In the genomic region with DNA sequence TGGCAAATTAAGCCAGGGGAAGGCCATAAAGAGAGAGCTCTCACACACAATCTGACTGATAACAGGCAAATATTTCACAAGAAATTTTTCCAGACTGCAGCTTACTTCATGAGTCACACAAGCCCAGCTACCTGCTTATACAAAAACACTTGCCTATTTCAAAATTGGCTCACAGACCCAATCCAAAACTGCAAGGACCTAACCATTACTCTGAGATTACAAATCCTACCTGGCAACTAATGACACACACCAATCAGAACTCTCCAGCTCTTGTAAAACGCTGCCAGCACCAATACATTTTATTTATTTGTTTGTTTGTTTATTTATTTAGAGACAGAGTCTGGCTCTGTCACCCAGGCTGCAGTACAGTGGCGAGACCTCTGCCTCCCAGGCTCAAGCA, we compare ENCODE assay signal across 3 cellular contexts.
TF ChIP-seq lines count a peak whose summit lies in the region.

No MANE protein-coding gene starts in this region.

TF ChIP-seq in SK-N-SH, 30 proteins besides CTCF, POLR2A, EP300 and RAD21:
- peak; percentile 95 for TF ChIP-seq RFX5 (IDR thresholded peaks at IDR 0.05; ENCODE audit: low read length)
- TF ChIP-seq, protein P1, sequence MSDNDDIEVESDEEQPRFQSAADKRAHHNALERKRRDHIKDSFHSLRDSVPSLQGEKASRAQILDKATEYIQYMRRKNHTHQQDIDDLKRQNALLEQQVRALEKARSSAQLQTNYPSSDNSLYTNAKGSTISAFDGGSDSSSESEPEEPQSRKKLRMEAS (IDR thresholded peaks at IDR 0.05; ENCODE audit: low read depth): no peak

TF ChIP-seq in SK-N-SH treated with all-trans-retinoic acid at 6 μM for 48 hours, 23 proteins besides CTCF, POLR2A, EP300 and RAD21:
- TF ChIP-seq ZFP30 (CRISPR knock-in tag; IDR thresholded peaks at IDR 0.05) (no peak), ZFP3 (CRISPR knock-in tag; IDR thresholded peaks at IDR 0.05) (no peak), ZC3H10 (CRISPR knock-in tag; IDR thresholded peaks at IDR 0.05) (no peak), ISL1 (CRISPR knock-in tag; IDR thresholded peaks at IDR 0.05) (no peak), TCF4 (CRISPR knock-in tag; IDR thresholded peaks at IDR 0.05; ENCODE audit: borderline replicate concordance) (no peak), CSDC2 (CRISPR knock-in tag; IDR thresholded peaks at IDR 0.05) (no peak), ZNF565 (CRISPR knock-in tag; conservative IDR thresholded peaks at IDR 0.05; ENCODE audit: low read depth) (no peak), BACH2 (CRISPR knock-in tag; IDR thresholded peaks at IDR 0.05; ENCODE audit: borderline replicate concordance) (no peak), ZNF70 (CRISPR knock-in tag; IDR thresholded peaks at IDR 0.05) (no peak), RARB (CRISPR knock-in tag; IDR thresholded peaks at IDR 0.05) (no peak), TOX (CRISPR knock-in tag; IDR thresholded peaks at IDR 0.05; ENCODE audit: borderline replicate concordance) (no peak), ZNF8 (CRISPR knock-in tag; IDR thresholded peaks at IDR 0.05) (no peak), PPARA (CRISPR knock-in tag; IDR thresholded peaks at IDR 0.05; ENCODE audit: borderline replicate concordance) (no peak)
- TF ChIP-seq, protein P2, sequence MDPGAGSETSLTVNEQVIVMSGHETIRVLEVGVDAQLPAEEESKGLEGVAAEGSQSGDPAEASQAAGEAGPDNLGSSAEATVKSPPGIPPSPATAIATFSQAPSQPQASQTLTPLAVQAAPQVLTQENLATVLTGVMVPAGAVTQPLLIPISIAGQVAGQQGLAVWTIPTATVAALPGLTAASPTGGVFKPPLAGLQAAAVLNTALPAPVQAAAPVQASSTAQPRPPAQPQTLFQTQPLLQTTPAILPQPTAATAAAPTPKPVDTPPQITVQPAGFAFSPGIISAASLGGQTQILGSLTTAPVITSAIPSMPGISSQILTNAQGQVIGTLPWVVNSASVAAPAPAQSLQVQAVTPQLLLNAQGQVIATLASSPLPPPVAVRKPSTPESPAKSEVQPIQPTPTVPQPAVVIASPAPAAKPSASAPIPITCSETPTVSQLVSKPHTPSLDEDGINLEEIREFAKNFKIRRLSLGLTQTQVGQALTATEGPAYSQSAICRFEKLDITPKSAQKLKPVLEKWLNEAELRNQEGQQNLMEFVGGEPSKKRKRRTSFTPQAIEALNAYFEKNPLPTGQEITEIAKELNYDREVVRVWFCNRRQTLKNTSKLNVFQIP (CRISPR knock-in tag; IDR thresholded peaks at IDR 0.05; ENCODE audit: borderline replicate concordance, low read depth): no peak
- TF ChIP-seq, protein P3, sequence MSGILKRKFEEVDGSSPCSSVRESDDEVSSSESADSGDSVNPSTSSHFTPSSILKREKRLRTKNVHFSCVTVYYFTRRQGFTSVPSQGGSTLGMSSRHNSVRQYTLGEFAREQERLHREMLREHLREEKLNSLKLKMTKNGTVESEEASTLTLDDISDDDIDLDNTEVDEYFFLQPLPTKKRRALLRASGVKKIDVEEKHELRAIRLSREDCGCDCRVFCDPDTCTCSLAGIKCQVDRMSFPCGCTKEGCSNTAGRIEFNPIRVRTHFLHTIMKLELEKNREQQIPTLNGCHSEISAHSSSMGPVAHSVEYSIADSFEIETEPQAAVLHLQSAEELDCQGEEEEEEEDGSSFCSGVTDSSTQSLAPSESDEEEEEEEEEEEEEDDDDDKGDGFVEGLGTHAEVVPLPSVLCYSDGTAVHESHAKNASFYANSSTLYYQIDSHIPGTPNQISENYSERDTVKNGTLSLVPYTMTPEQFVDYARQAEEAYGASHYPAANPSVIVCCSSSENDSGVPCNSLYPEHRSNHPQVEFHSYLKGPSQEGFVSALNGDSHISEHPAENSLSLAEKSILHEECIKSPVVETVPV (CRISPR knock-in tag; IDR thresholded peaks at IDR 0.05): no peak
- TF ChIP-seq, protein P4, sequence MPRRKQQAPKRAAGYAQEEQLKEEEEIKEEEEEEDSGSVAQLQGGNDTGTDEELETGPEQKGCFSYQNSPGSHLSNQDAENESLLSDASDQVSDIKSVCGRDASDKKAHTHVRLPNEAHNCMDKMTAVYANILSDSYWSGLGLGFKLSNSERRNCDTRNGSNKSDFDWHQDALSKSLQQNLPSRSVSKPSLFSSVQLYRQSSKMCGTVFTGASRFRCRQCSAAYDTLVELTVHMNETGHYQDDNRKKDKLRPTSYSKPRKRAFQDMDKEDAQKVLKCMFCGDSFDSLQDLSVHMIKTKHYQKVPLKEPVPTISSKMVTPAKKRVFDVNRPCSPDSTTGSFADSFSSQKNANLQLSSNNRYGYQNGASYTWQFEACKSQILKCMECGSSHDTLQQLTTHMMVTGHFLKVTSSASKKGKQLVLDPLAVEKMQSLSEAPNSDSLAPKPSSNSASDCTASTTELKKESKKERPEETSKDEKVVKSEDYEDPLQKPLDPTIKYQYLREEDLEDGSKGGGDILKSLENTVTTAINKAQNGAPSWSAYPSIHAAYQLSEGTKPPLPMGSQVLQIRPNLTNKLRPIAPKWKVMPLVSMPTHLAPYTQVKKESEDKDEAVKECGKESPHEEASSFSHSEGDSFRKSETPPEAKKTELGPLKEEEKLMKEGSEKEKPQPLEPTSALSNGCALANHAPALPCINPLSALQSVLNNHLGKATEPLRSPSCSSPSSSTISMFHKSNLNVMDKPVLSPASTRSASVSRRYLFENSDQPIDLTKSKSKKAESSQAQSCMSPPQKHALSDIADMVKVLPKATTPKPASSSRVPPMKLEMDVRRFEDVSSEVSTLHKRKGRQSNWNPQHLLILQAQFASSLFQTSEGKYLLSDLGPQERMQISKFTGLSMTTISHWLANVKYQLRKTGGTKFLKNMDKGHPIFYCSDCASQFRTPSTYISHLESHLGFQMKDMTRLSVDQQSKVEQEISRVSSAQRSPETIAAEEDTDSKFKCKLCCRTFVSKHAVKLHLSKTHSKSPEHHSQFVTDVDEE (CRISPR knock-in tag; IDR thresholded peaks at IDR 0.05): no peak
- TF ChIP-seq, protein P5, sequence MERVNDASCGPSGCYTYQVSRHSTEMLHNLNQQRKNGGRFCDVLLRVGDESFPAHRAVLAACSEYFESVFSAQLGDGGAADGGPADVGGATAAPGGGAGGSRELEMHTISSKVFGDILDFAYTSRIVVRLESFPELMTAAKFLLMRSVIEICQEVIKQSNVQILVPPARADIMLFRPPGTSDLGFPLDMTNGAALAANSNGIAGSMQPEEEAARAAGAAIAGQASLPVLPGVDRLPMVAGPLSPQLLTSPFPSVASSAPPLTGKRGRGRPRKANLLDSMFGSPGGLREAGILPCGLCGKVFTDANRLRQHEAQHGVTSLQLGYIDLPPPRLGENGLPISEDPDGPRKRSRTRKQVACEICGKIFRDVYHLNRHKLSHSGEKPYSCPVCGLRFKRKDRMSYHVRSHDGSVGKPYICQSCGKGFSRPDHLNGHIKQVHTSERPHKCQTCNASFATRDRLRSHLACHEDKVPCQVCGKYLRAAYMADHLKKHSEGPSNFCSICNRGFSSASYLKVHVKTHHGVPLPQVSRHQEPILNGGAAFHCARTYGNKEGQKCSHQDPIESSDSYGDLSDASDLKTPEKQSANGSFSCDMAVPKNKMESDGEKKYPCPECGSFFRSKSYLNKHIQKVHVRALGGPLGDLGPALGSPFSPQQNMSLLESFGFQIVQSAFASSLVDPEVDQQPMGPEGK (CRISPR knock-in tag; IDR thresholded peaks at IDR 0.05; ENCODE audit: borderline replicate concordance): no peak
TF ChIP-seq in SK-N-SH treated with all-trans-retinoic acid at 6 μM for 48 hours: peak in this region for 0.

TF ChIP-seq in H1, 55 proteins besides CTCF, POLR2A, EP300 and RAD21:
- TF ChIP-seq CREB1 (IDR thresholded peaks at IDR 0.05) (peak; percentile 57), RFX5 (IDR thresholded peaks at IDR 0.05; ENCODE audit: borderline replicate concordance, low read depth, low read length) (peak; percentile 93), ASH2L (IDR thresholded peaks at IDR 0.05; ENCODE audit: low read length) (no peak)
- TF ChIP-seq, protein P6, sequence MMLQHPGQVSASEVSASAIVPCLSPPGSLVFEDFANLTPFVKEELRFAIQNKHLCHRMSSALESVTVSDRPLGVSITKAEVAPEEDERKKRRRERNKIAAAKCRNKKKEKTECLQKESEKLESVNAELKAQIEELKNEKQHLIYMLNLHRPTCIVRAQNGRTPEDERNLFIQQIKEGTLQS (IDR thresholded peaks at IDR 0.05; ENCODE audit: insufficient read depth, low read depth, low read length): no peak
